ENCODE assay signal across 9 cellular contexts in genomic region chr10:67772894-67773511, GRCh38.
DNase-seq lines count a peak whose midpoint lies in the region; ATAC-seq, FAIRE-seq and TF ChIP-seq lines count a peak whose summit lies in the region.
"Had no signal": no experiment of that assay in that cellular context is flagged by ENCODE, and none has a peak within 500 bp of the region (broad histone marks: within the 10 kb centered on the region; RNA-seq: fewer than 3 reads in every experiment).

No MANE protein-coding gene starts in this region.

- no peak overlapping the region for H2AFZ ChIP-seq in astrocyte (ENCODE audit: low read depth, low read length)

- peaks cover 2% of the 10 kb centered on the region for H3K27me3 ChIP-seq in astrocyte (ENCODE audit: insufficient read depth, low read length)
- no peaks in the 10 kb centered on the region for H3K27me3 ChIP-seq in breast epithelium
- H3K27me3 ChIP-seq in gastrocnemius medialis, result no peaks in the 10 kb centered on the region
- no peaks in the 10 kb centered on the region for H3K27me3 ChIP-seq in body of pancreas
- H3K27me3 ChIP-seq in A673 (replicated peaks; ENCODE audit: insufficient read depth, low read depth, low read length, poor library complexity), result no peaks in the 10 kb centered on the region

- H4K20me1 ChIP-seq in astrocyte (ENCODE audit: insufficient read depth, low read length), result no peaks in the 10 kb centered on the region

- H3K9me3 Mint-ChIP-seq in astrocyte (ENCODE audit: unreplicated experiment), result no peaks in the 10 kb centered on the region

- BruUV-seq in A673 (replicated peaks; lab: Mats Ljungman, UMichigan), result no TSS peak

- ATAC-seq in GM19468 (IDR thresholded peaks at IDR 0.05; ENCODE audit: extremely low read depth, unreplicated experiment), result peak; percentile 90
- peak; percentile 95 for ATAC-seq in HG03439 (IDR thresholded peaks at IDR 0.05; ENCODE audit: unreplicated experiment)
- ATAC-seq in gastrocnemius medialis, result no peak
- no peak for ATAC-seq in body of pancreas

- in situ Hi-C loops in gastrocnemius medialis (cut with MboI; ENCODE audit: low sequenced_read_pairs in 4 of 4), result no loop called here

- FAIRE-seq in astrocyte (lab: Jason Lieb, UNC), result no peak

- no peak overlapping the region for H3K9ac ChIP-seq in astrocyte (ENCODE audit: low read length)

- H3K9me3 ChIP-seq in astrocyte (ENCODE audit: insufficient read depth, low read depth, low read length), result no peaks in the 10 kb centered on the region
- no peaks in the 10 kb centered on the region for H3K9me3 ChIP-seq in breast epithelium
- no peaks in the 10 kb centered on the region for H3K9me3 ChIP-seq in gastrocnemius medialis
- H3K9me3 ChIP-seq in body of pancreas, result no peaks in the 10 kb centered on the region
- H3K9me3 ChIP-seq in A673 (ENCODE audit: low read depth, low read length, poor library complexity, severe bottlenecking), result no peaks in the 10 kb centered on the region
- H3K9me3 ChIP-seq: thoracic aorta had no signal

- peaks cover 11% of the 10 kb centered on the region for H3K4me1 ChIP-seq in astrocyte (ENCODE audit: insufficient read depth, low read length)
- H3K4me1 ChIP-seq in breast epithelium, result no peaks in the 10 kb centered on the region
- no peaks in the 10 kb centered on the region for H3K4me1 ChIP-seq in gastrocnemius medialis
- no peaks in the 10 kb centered on the region for H3K4me1 ChIP-seq in body of pancreas
- no peaks in the 10 kb centered on the region for H3K4me1 ChIP-seq in A673 (ENCODE audit: insufficient read depth, low read length, poor library complexity, severe bottlenecking)

- CTCF ChIA-PET in A673 (lab: Charles Lee), result interaction anchor here (0.7 kb wide), 1 partner anchor 254 kb away, joined by 3 read pairs; no protein-coding TSS in a partner anchor

- peak; percentile 54 for DNase-seq in ELR (ENCODE audit: low read depth)
- DNase-seq in astrocyte (ENCODE audit: low read depth), result peak; percentile 51
- no peak for DNase-seq in breast epithelium (ENCODE audit: low spot score in 2 of 2)
- no peak for DNase-seq in gastrocnemius medialis
- no peak for DNase-seq in body of pancreas
- DNase-seq in A673 (ENCODE audit: low spot score), result no peak

- peak overlapping the region; percentile 7 for H3K4me2 ChIP-seq in astrocyte (ENCODE audit: low read length)

- POLR2A ChIA-PET in A673 (lab: Charles Lee; ENCODE audit: low non-redundant PET), result no interaction called here

- H3K4me3 Mint-ChIP-seq in astrocyte (ENCODE audit: unreplicated experiment), result no peak overlapping the region

- peaks cover 26% of the 10 kb centered on the region for H3K4me1 Mint-ChIP-seq in astrocyte (ENCODE audit: low read depth, unreplicated experiment)

- intact Hi-C loops in breast epithelium (cut with DNase I; ENCODE audit: low total_unique reads) (loop anchor here (10.0 kb wide), 1 partner anchor 88 kb away; no protein-coding TSS in a partner anchor), gastrocnemius medialis (cut with DNase I; ENCODE audit: low total_unique reads) (no loop called here), body of pancreas (cut with DNase I) (no loop called here), A673 (cut with micrococcal nuclease; ENCODE audit: unreplicated experiment) (no loop called here)

- no peaks in the 10 kb centered on the region for H3K36me3 Mint-ChIP-seq in astrocyte (ENCODE audit: low read depth, unreplicated experiment)

- H3K27ac ChIP-seq in astrocyte (ENCODE audit: low read depth, low read length), result no peak overlapping the region
- H3K27ac ChIP-seq in breast epithelium, result no peak overlapping the region
- no peak overlapping the region for H3K27ac ChIP-seq in gastrocnemius medialis
- H3K27ac ChIP-seq in body of pancreas, result no peak overlapping the region
- no peak overlapping the region for H3K27ac ChIP-seq in A673 (ENCODE audit: low read depth, low read length, poor library complexity, severe bottlenecking)
- H3K27ac ChIP-seq: thoracic aorta had no signal

- H3K4me3 ChIP-seq in astrocyte (ENCODE audit: insufficient read depth, low read depth, low read length), result no peak overlapping the region
- H3K4me3 ChIP-seq in breast epithelium, result no peak overlapping the region
- no peak overlapping the region for H3K4me3 ChIP-seq in gastrocnemius medialis
- no peak overlapping the region for H3K4me3 ChIP-seq in body of pancreas
- H3K4me3 ChIP-seq in A673 (ENCODE audit: low read depth, low read length, poor library complexity, severe bottlenecking), result no peak overlapping the region
- H3K4me3 ChIP-seq: thoracic aorta had no signal

- H3K27me3 Mint-ChIP-seq in astrocyte (ENCODE audit: low read depth, unreplicated experiment), result no peaks in the 10 kb centered on the region

- TF ChIP-seq POLR2A in breast epithelium (IDR thresholded peaks at IDR 0.05), result no peak
- TF ChIP-seq POLR2A in gastrocnemius medialis (IDR thresholded peaks at IDR 0.05), result no peak
- TF ChIP-seq POLR2A in body of pancreas (IDR thresholded peaks at IDR 0.05), result no peak

- H3K36me3 ChIP-seq in astrocyte (ENCODE audit: insufficient read depth, low read length) (no peaks in the 10 kb centered on the region), breast epithelium (no peaks in the 10 kb centered on the region), gastrocnemius medialis (no peaks in the 10 kb centered on the region), body of pancreas (replicated peaks in 1 of 2; ENCODE audit: insufficient read depth in 1 of 2, low read depth in 2 of 2) (no peaks in the 10 kb centered on the region), A673 (ENCODE audit: insufficient read depth, low read length, poor library complexity, severe bottlenecking) (no peaks in the 10 kb centered on the region)
- H3K36me3 ChIP-seq: thoracic aorta had no signal

- peak overlapping the region; percentile 36 for H3K27ac Mint-ChIP-seq in astrocyte (ENCODE audit: unreplicated experiment)

- H3K79me2 ChIP-seq in astrocyte (ENCODE audit: insufficient read depth, low read length), result no peaks in the 10 kb centered on the region

- TF ChIP-seq CTCF in astrocyte (IDR thresholded peaks at IDR 0.05; ENCODE audit: insufficient read depth, low read depth, low read length) (no peak), breast epithelium (IDR thresholded peaks at IDR 0.05) (no peak), gastrocnemius medialis (IDR thresholded peaks at IDR 0.05 in 4 of 5, conservative IDR thresholded peaks at IDR 0.05 in 1 of 5) (no peak), body of pancreas (IDR thresholded peaks at IDR 0.05) (no peak), A673 (conservative IDR thresholded peaks at IDR 0.05; ENCODE audit: low read depth, low read length) (no peak)

Comparison
In these comparisons a context has a peak if more than half of its experiments do, and no peak if none do; other contexts are left out.
1. DNase-seq: peak in ELR (single experiment) and astrocyte (single experiment); none in breast epithelium (0 of 2), gastrocnemius medialis (0 of 2), body of pancreas (0 of 4) and A673 (single experiment).
2. ATAC-seq: peak in GM19468 (single experiment) and HG03439 (single experiment); none in gastrocnemius medialis (0 of 2) and body of pancreas (single experiment).